In genomic region chr3:7565574-7565973, GRCh38 we compare ENCODE assay signal across 25 cellular contexts.
"Had no signal": no experiment of that assay in that cellular context is flagged by ENCODE, and none has a peak within 500 bp of the region (broad histone marks: within the 10 kb centered on the region; RNA-seq: fewer than 3 reads in every experiment).

No MANE protein-coding gene starts in this region.

- DNase-seq: activated B cell treated with CpG ODN at 0.5 μM for 24 hours; activated CD4-positive, alpha-beta T cell treated with anti-CD3 and anti-CD28 coated beads for 1 hour; activated CD4-positive, alpha-beta T cell treated with anti-CD3 and anti-CD28 coated beads, Interleukin-2, amount 10 ng/mL, durations not matched to agents 24 days and 14 days; activated CD4-positive, alpha-beta T cell treated with anti-CD3 and anti-CD28 coated beads, Interleukin-2, amount 50 U/mL, for 48 hours; activated CD8-positive, alpha-beta memory T cell treated with anti-CD3 and anti-CD28 coated beads, Interleukin-2, amount 10 ng/mL, durations not matched to agents 7 days and 5 days; activated effector memory CD4-positive, alpha-beta T cell treated with Interleukin-2 at 50 U/mL for 16 hours; activated naive CD4-positive, alpha-beta T cell; activated T-cell treated with anti-CD3 and anti-CD28 coated beads, Interleukin-2, amount 50 U/mL, for 24 hours; aorta; Karpas-422; NCI-H1105 treated with DMSO at 0.1 percent for 48 hours; NCI-H1436 treated with DMSO at 0.1 percent for 48 hours; NCI-H187; NCI-H2081 treated with DMSO at 0.1 percent for 48 hours; NCI-H2227 treated with DMSO at 0.1 percent for 48 hours; NCI-H446 treated with DMSO at 0.1 percent for 48 hours; NCI-H524 treated with DMSO at 0.1 percent for 48 hours; NCI-H774; NK-92 treated with Interleukin-12 subunit alpha and Interleukin-12 subunit beta, amount 100 ng/mL, for 24 hours; PC-3; SHP77 treated with DMSO at 0.1 percent for 48 hours; T-cell; T-helper 2 cell; T1000 had no signal

- ATAC-seq: activated CD8-positive, alpha-beta memory T cell treated with anti-CD3 and anti-CD28 coated beads, Interleukin-2, amount 10 ng/mL, durations not matched to agents 7 days and 5 days; PC-3; T-cell had no signal

- H3K4me3 ChIP-seq: cardiac muscle cell had no signal

- H3K27ac ChIP-seq: cardiac muscle cell had no signal

- H3K27me3 ChIP-seq: cardiac muscle cell had no signal

- H3K36me3 ChIP-seq: cardiac muscle cell had no signal
